1 cellular context compared by ENCODE assay signal in the genomic region with DNA sequence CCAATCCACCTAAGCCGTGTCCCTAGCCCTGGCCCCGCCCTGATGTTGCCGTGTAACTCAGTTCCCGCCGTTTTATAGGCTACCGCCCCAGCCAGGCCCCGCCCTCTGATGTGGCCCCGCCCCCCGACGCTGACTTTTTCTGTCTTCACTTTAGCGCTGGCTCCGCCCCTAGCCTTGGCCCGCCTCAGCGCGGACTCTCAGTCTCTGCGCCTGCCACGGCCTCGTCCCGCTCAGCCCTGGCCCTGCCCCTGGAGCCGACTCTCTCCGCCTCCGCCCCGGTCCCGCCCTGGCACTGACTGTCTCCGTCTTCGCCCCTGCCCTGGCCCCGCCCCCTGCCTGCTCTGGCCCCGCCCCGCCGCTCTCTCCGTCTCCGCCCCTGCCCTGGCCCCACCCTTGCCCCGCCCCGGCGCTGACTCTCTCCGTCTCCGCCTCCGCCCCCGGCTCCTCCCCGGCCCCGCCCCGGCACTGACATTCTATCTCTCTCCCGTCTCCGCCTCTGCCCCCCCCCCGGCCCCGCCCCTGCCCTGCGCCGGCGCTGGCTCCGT.
TF ChIP-seq lines count a peak whose summit lies in the region.

No MANE protein-coding gene starts in this region.

TF ChIP-seq in HepG2, 621 proteins besides CTCF, POLR2A, EP300 and RAD21:
- TF ChIP-seq, protein P1, sequence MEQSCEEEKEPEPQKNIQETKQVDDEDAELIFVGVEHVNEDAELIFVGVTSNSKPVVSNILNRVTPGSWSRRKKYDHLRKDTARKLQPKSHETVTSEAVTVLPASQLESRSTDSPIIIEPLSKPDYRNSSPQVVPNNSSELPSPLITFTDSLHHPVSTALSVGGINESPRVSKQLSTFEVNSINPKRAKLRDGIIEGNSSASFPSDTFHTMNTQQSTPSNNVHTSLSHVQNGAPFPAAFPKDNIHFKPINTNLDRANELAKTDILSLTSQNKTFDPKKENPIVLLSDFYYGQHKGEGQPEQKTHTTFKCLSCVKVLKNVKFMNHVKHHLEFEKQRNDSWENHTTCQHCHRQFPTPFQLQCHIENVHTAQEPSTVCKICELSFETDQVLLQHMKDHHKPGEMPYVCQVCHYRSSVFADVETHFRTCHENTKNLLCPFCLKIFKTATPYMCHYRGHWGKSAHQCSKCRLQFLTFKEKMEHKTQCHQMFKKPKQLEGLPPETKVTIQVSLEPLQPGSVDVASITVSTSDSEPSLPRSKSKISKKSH (CRISPR knock-in tag; IDR thresholded peaks at IDR 0.05; ENCODE audit: borderline replicate concordance), result peak; percentile 32; the same call in 1 of the 2 replicates
- TF ChIP-seq, protein P2, sequence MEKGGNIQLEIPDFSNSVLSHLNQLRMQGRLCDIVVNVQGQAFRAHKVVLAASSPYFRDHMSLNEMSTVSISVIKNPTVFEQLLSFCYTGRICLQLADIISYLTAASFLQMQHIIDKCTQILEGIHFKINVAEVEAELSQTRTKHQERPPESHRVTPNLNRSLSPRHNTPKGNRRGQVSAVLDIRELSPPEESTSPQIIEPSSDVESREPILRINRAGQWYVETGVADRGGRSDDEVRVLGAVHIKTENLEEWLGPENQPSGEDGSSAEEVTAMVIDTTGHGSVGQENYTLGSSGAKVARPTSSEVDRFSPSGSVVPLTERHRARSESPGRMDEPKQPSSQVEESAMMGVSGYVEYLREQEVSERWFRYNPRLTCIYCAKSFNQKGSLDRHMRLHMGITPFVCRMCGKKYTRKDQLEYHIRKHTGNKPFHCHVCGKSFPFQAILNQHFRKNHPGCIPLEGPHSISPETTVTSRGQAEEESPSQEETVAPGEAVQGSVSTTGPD (CRISPR knock-in tag; IDR thresholded peaks at IDR 0.05), result peak; percentile 52; the same call in 1 of the 2 replicates
- TF ChIP-seq SP4 (CRISPR knock-in tag; IDR thresholded peaks at IDR 0.05), result peak; percentile 80
- TF ChIP-seq, protein P3, sequence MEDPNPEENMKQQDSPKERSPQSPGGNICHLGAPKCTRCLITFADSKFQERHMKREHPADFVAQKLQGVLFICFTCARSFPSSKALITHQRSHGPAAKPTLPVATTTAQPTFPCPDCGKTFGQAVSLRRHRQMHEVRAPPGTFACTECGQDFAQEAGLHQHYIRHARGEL (CRISPR knock-in tag; IDR thresholded peaks at IDR 0.05), result no peak
- TF ChIP-seq TAF1 (CRISPR knock-in tag; IDR thresholded peaks at IDR 0.05), result no peak
- TF ChIP-seq ATF7 (IDR thresholded peaks at IDR 0.05), result no peak
- no peak for TF ChIP-seq ATF7 (CRISPR knock-in tag; IDR thresholded peaks at IDR 0.05)
- TF ChIP-seq, protein P4, sequence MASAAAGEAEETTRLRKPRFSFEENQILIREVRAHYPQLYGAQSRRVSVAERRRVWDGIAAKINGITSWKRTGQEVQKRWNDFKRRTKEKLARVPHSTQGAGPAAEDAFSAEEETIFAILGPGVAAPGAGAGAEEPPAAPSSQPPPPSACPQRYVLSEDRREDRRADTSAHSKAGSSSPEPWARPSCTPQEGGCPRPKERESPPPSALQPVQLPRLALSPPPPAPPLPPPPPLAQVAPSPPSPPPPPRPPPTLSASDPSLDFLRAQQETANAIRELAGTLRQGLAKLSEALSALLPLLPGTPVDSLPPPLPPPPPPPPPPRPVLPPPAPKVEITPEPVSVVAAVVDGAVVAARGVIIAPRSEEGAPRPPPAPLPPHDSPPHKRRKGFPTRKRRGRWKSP (CRISPR knock-in tag; IDR thresholded peaks at IDR 0.05), result 0 out of 2 replicates have a peak, but pooled peaks have one; percentile 46
- peak; percentile 32; the same call in 1 of the 2 replicates for TF ChIP-seq MAZ (IDR thresholded peaks at IDR 0.05; ENCODE audit: borderline replicate concordance, low read depth, low read length)
- no peak for TF ChIP-seq MAZ (CRISPR knock-in tag; IDR thresholded peaks at IDR 0.05; ENCODE audit: low read depth)
- TF ChIP-seq SAFB2 (CRISPR knock-in tag; IDR thresholded peaks at IDR 0.05; ENCODE audit: borderline replicate concordance, low read depth), result 0 out of 2 replicates have a peak, but pooled peaks have one; percentile 0
- TF ChIP-seq ZNF672 (CRISPR knock-in tag; IDR thresholded peaks at IDR 0.05), result no peak
- TF ChIP-seq, protein P5, sequence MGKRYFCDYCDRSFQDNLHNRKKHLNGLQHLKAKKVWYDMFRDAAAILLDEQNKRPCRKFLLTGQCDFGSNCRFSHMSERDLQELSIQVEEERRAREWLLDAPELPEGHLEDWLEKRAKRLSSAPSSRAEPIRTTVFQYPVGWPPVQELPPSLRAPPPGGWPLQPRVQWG (CRISPR knock-in tag; IDR thresholded peaks at IDR 0.05; ENCODE audit: borderline replicate concordance, low read depth), result no peak
- no peak for TF ChIP-seq SP1 (IDR thresholded peaks at IDR 0.05)
- peak; percentile 77; the same call in 1 of the 2 replicates for TF ChIP-seq SP1 (CRISPR knock-in tag; IDR thresholded peaks at IDR 0.05)
- TF ChIP-seq SP5 (CRISPR knock-in tag; IDR thresholded peaks at IDR 0.05; ENCODE audit: borderline replicate concordance, low read depth), result peak; percentile 31; the same call in 1 of the 2 replicates
